Comparison of ENCODE assay signal across 20 cellular contexts in the genomic region with DNA sequence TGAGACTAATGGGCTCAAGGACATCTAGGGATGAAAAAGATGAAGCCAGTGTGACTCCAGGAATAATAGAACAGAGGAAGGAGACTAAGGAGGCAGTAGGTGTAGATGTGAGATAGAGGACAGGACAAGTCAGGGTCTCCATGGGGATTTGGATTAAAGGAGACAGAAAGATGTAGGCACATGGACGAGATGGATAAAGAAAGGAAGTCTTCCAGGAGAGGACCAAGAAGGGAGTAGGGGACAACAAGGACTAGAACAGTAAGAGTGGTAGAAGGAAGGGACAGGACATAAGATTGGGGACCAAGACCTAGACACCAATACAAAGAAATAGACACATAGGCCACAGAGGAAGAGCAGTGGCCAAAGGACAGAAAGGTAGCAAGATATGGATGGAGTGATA. TPM values are rescaled to one million over a fixed set of nuclear protein-coding genes. Genes with fewer than 3 reads are reported as not detected.
A peak's percentile ranks its signal among the peaks of the same experiment; 100 is the strongest.
DNase-seq lines count a peak whose midpoint lies in the region; ATAC-seq, FAIRE-seq and TF ChIP-seq lines count a peak whose summit lies in the region.
"Had no signal": no experiment of that assay in that cellular context is flagged by ENCODE, and none has a peak within 500 bp of the region (broad histone marks: within the 10 kb centered on the region; RNA-seq: fewer than 3 reads in every experiment).

No MANE protein-coding gene starts in this region.

- H3K36me3 Mint-ChIP-seq in endodermal cell (ENCODE audit: low read depth) = no peaks in the 10 kb centered on the region
- H3K36me3 Mint-ChIP-seq: CD8-positive, alpha-beta T cell had no signal

- H3K27me3 Mint-ChIP-seq in endodermal cell (ENCODE audit: insufficient read depth) = peaks cover 24% of the 10 kb centered on the region

- no TSS peak for BruUV-seq in HepG2 (replicated peaks; lab: Mats Ljungman, UMichigan)

- no peak overlapping the region for H3K4me2 ChIP-seq in HepG2 (ENCODE audit: low read depth, low read length)
- no peak overlapping the region for H3K4me2 ChIP-seq in osteoblast (ENCODE audit: insufficient read depth, low read length)
- H3K4me2 ChIP-seq: BLaER1 had no signal

- no peak overlapping the region for H3K4me3 Mint-ChIP-seq in endodermal cell
- H3K4me3 Mint-ChIP-seq: CD14-positive monocyte; CD8-positive, alpha-beta T cell had no signal

- no peak for ATAC-seq in HepG2
- no peak for ATAC-seq in right lobe of liver
- ATAC-seq: CD8-positive, alpha-beta T cell had no signal

- FAIRE-seq in HepG2 (lab: Jason Lieb, UNC) = no peak

- H3K27ac ChIP-seq in HepG2 (ENCODE audit: extremely low read length, insufficient read depth, low read length) (no peak overlapping the region), right lobe of liver (no peak overlapping the region), endodermal cell (ENCODE audit: low read depth, low read length) (no peak overlapping the region), osteoblast (ENCODE audit: low read depth, low read length) (no peak overlapping the region), esophagus muscularis mucosa (replicated peaks in 1 of 4) (no peak overlapping the region)
- H3K27ac ChIP-seq: BLaER1 had no signal

- TF ChIP-seq EP300 in HepG2 (IDR thresholded peaks at IDR 0.05; ENCODE audit: low read depth in 2 of 2, low read length in 2 of 2) (no peak), HepG2 (CRISPR knock-in tag; IDR thresholded peaks at IDR 0.05; ENCODE audit: borderline replicate concordance) (no peak), esophagus muscularis mucosa (IDR thresholded peaks at IDR 0.05) (no peak)

- H3K9ac ChIP-seq in HepG2 (ENCODE audit: insufficient read depth, low read depth, low read length) = no peak overlapping the region
- H3K9ac ChIP-seq in endodermal cell (ENCODE audit: extremely low read depth, low read length, poor library complexity, severe bottlenecking) = no peak overlapping the region
- H3K9ac ChIP-seq: BLaER1 had no signal

- POLR2A ChIA-PET in HepG2 (lab: Yijun Ruan, JAX) = interaction anchor here (1.2 kb wide), 4 partner anchors 8 to 29 kb away, joined by 3 to 5 read pairs (median 4); no protein-coding TSS in a partner anchor

- peaks cover 6 to 41% of the 10 kb centered on the region in 2 experiments for H3K27me3 ChIP-seq in HepG2 (ENCODE audit: control insufficient read depth in 1 of 2, insufficient read depth in 2 of 2, low read length in 2 of 2)
- H3K27me3 ChIP-seq in right lobe of liver = no peaks in the 10 kb centered on the region
- H3K27me3 ChIP-seq in endodermal cell (ENCODE audit: control insufficient read depth, insufficient read depth, low read length, poor library complexity, severe bottlenecking) = peaks cover 27% of the 10 kb centered on the region
- H3K27me3 ChIP-seq in osteoblast (ENCODE audit: insufficient read depth, low read length) = peaks cover 12% of the 10 kb centered on the region
- H3K27me3 ChIP-seq in esophagus muscularis mucosa = no peaks in the 10 kb centered on the region

- TF ChIP-seq POLR2A in HepG2 (IDR thresholded peaks at IDR 0.05; ENCODE audit: insufficient read depth in 1 of 2, low read depth in 2 of 2, low read length in 2 of 2) (no peak), right lobe of liver (IDR thresholded peaks at IDR 0.05) (no peak), esophagus muscularis mucosa (IDR thresholded peaks at IDR 0.05; ENCODE audit: low read depth) (no peak)

- H2AFZ ChIP-seq in HepG2 (ENCODE audit: low read length) (no peak overlapping the region), osteoblast (ENCODE audit: low read length) (no peak overlapping the region)

- intact Hi-C loops in HepG2 (cut with micrococcal nuclease; ENCODE audit: unreplicated experiment) = no loop called here
- intact Hi-C loops in right lobe of liver (cut with DNase I) = no loop called here
- intact Hi-C loops in esophagus muscularis mucosa (cut with DNase I) = no loop called here

- H3K9me3 ChIP-seq in HepG2 (ENCODE audit: low read length) = no peaks in the 10 kb centered on the region
- no peaks in the 10 kb centered on the region for H3K9me3 ChIP-seq in right lobe of liver
- H3K9me3 ChIP-seq in endodermal cell (ENCODE audit: control insufficient read depth, low read length) = no peaks in the 10 kb centered on the region
- H3K9me3 ChIP-seq in osteoblast (ENCODE audit: low read depth, low read length) = no peaks in the 10 kb centered on the region
- H3K9me3 ChIP-seq in esophagus muscularis mucosa = no peaks in the 10 kb centered on the region
- H3K9me3 ChIP-seq: BLaER1, HAP-1 had no signal

- no peak overlapping the region for H3K4me3 ChIP-seq in HepG2 (replicated peaks in 1 of 3; ENCODE audit: insufficient read depth in 1 of 3, low read depth in 2 of 3, low read length in 3 of 3)
- no peak overlapping the region for H3K4me3 ChIP-seq in right lobe of liver
- peak overlapping the region; percentile 30 for H3K4me3 ChIP-seq in endodermal cell (ENCODE audit: low read length)
- no peak overlapping the region for H3K4me3 ChIP-seq in osteoblast (ENCODE audit: insufficient read depth, low read length)
- H3K4me3 ChIP-seq in esophagus muscularis mucosa = no peak overlapping the region
- H3K4me3 ChIP-seq: BLaER1, HAP-1 had no signal

- 27% methylated on average over 1 of the region's 1 CpG for WGBS in HepG2 (ENCODE audit: low lambda C conversion rate)
- WGBS in right lobe of liver (ENCODE audit: insufficient coverage, low coverage, low lambda C conversion rate, missing lambda C conversion rate) = no CpG with 5 or more reads among the region's 1 CpG
- WGBS in endodermal cell (ENCODE audit: insufficient coverage in 1 of 2, insufficient read length in 1 of 2), 2 experiments = 90 to 100% methylated on average over 1 of the region's 1 CpG
- WGBS in esophagus muscularis mucosa = 75% methylated on average over 1 of the region's 1 CpG

- H3K4me1 ChIP-seq in HepG2 (ENCODE audit: insufficient read depth, low read length) = peaks cover 36% of the 10 kb centered on the region
- H3K4me1 ChIP-seq in right lobe of liver = peaks cover 0 to 10% (median under 1%) of the 10 kb centered on the region in 4 donors
- peaks cover 16% of the 10 kb centered on the region for H3K4me1 ChIP-seq in endodermal cell (ENCODE audit: control insufficient read depth, insufficient read depth, low read length)
- no peaks in the 10 kb centered on the region for H3K4me1 ChIP-seq in osteoblast (ENCODE audit: insufficient read depth, low read length)
- H3K4me1 ChIP-seq in esophagus muscularis mucosa = no peaks in the 10 kb centered on the region
- H3K4me1 ChIP-seq: HAP-1 had no signal

- H3K9me3 Mint-ChIP-seq in endodermal cell = no peaks in the 10 kb centered on the region
- H3K9me3 Mint-ChIP-seq: CD8-positive, alpha-beta T cell had no signal

- CTCF ChIA-PET in HepG2 (lab: Yijun Ruan, JAX; ENCODE audit: low intra/inter-chr PET ratio, low total read pairs) = interaction anchor here (1.2 kb wide), 1 partner anchor 73 kb away, joined by 4 read pairs; no protein-coding TSS in a partner anchor

- TF ChIP-seq CTCF in HepG2 (CRISPR knock-in tag; IDR thresholded peaks at IDR 0.05) = no peak
- no peak for TF ChIP-seq CTCF in right lobe of liver (IDR thresholded peaks at IDR 0.05)
- no peak for TF ChIP-seq CTCF in endodermal cell (conservative IDR thresholded peaks at IDR 0.05)
- no peak for TF ChIP-seq CTCF in osteoblast (IDR thresholded peaks at IDR 0.05; ENCODE audit: extremely low read depth, low read depth, low read length)
- no peak for TF ChIP-seq CTCF in esophagus muscularis mucosa (IDR thresholded peaks at IDR 0.05)

- DNase-seq in HepG2 (ENCODE audit: low spot score) (no peak), right lobe of liver (no peak), endodermal cell (no peak), osteoblast (ENCODE audit: insufficient read length, low spot score, missing footprints) (peak; percentile 44), retina (no peak), NCI-H446 (lab: John Stamatoyannopoulos, UW) (no peak), esophagus muscularis mucosa (ENCODE audit: extremely low spot score) (no peak)
- DNase-seq: 8988T; Calu3; CD8-positive, alpha-beta T cell; DMS79 treated with DMSO at 0.1 percent for 48 hours; GF-D8; IMR-90 had no signal

- peaks cover 37% of the 10 kb centered on the region for H3K4me1 Mint-ChIP-seq in endodermal cell

- TF ChIP-seq RAD21 in HepG2 (CRISPR knock-in tag; IDR thresholded peaks at IDR 0.05) = no peak

- H3K27ac Mint-ChIP-seq in endodermal cell = no peak overlapping the region
- H3K27ac Mint-ChIP-seq: CD14-positive monocyte; CD8-positive, alpha-beta T cell had no signal

- H4K20me1 ChIP-seq in HepG2 (ENCODE audit: insufficient read depth, low read length) (no peaks in the 10 kb centered on the region), osteoblast (ENCODE audit: insufficient read depth, low read length) (no peaks in the 10 kb centered on the region)
- H4K20me1 ChIP-seq: BLaER1 had no signal

- in situ Hi-C loops in HepG2 (cut with HindIII; ENCODE audit: extremely low pct_ligation_motif_present, low pct_unique_long_range_greater_than_20kb) = no loop called here

- H3K79me2 ChIP-seq in HepG2 (ENCODE audit: insufficient read depth, low read length) = no peaks in the 10 kb centered on the region
- no peaks in the 10 kb centered on the region for H3K79me2 ChIP-seq in osteoblast (ENCODE audit: insufficient read depth, low read length)

- H3K36me3 ChIP-seq in HepG2 (replicated peaks in 1 of 2; ENCODE audit: control insufficient read depth in 1 of 2, insufficient read depth in 2 of 2, low read length in 2 of 2) (no peaks in the 10 kb centered on the region), right lobe of liver (no peaks in the 10 kb centered on the region), endodermal cell (ENCODE audit: control insufficient read depth, insufficient read depth, low read length) (no peaks in the 10 kb centered on the region), osteoblast (ENCODE audit: insufficient read depth, low read length) (no peaks in the 10 kb centered on the region), esophagus muscularis mucosa (no peaks in the 10 kb centered on the region)
- H3K36me3 ChIP-seq: BLaER1, HAP-1 had no signal

RNA-seq across cellular contexts. Expression of gene PCK2, which starts 7.1 kb away (rescaled TPM):
- total RNA-seq in HepG2 (2016; rRNA removed; fragmentation: Illumina TruSeq; extraction: Trizol) = 118 and 129 TPM in 2 replicates
- total RNA-seq in HepG2 (2016; cell fraction: cytosol; rRNA removed; fragmentation: Illumina TruSeq; extraction: Trizol; ENCODE audit: low read depth) = 29.7 and 32.7 TPM in 2 replicates
- total RNA-seq in HepG2 (2016; cell fraction: insoluble cytoplasmic fraction; rRNA removed; fragmentation: Illumina TruSeq; extraction: Trizol) = 112 and 129 TPM in 2 replicates
- total RNA-seq in HepG2 (2016; cell fraction: membrane; rRNA removed; fragmentation: Illumina TruSeq; extraction: Trizol) = 38.2 and 39.1 TPM in 2 replicates
- 96.7 and 121 TPM in 2 replicates for total RNA-seq in HepG2 (2016; cell fraction: nucleus; rRNA removed; fragmentation: Illumina TruSeq; extraction: Trizol)
- polyA plus RNA-seq in HepG2 (2011; rRNA removed) = 272 and 316 TPM in 2 replicates
- 238 and 309 TPM in 2 replicates for polyA plus RNA-seq in HepG2 (2011; cell fraction: cytosol; rRNA removed)
- polyA plus RNA-seq in HepG2 (2011; cell fraction: nucleus; rRNA removed) = 309 TPM in 2 replicates
- polyA plus RNA-seq in HepG2 (2012) = 216 and 286 TPM in 2 replicates
- polyA plus RNA-seq in HepG2 (2016; cell fraction: cytosol; fragmentation: Illumina TruSeq; extraction: Trizol; ENCODE audit: low read depth) = 19.2 and 20.8 TPM in 2 replicates
- 122 and 140 TPM in 2 replicates for polyA plus RNA-seq in HepG2 (2016; cell fraction: insoluble cytoplasmic fraction; fragmentation: Illumina TruSeq; extraction: Trizol; ENCODE audit: low read depth)
- 27.1 and 31.0 TPM in 2 replicates for polyA plus RNA-seq in HepG2 (2016; cell fraction: membrane; fragmentation: Illumina TruSeq; extraction: Trizol; ENCODE audit: low read depth)
- 172 and 175 TPM in 2 replicates for polyA plus RNA-seq in HepG2 (2016; cell fraction: nucleus; fragmentation: Illumina TruSeq; extraction: Trizol; ENCODE audit: insufficient read depth, low read depth)
- 87.1 and 691 TPM in 2 replicates for polyA minus RNA-seq in HepG2 (2011; rRNA and poly(A)+ RNA removed; ENCODE audit: low replicate concordance)
- polyA minus RNA-seq in HepG2 (2011; cell fraction: cytosol; rRNA and poly(A)+ RNA removed) = 204 and 209 TPM in 2 replicates
- polyA minus RNA-seq in HepG2 (2011; cell fraction: nucleus; rRNA and poly(A)+ RNA removed) = 128 and 158 TPM in 2 replicates
- 100 to 1,000 TPM; 124 to 615 (median 240) TPM for total RNA-seq in right lobe of liver
- 10 to 100 TPM; 37.7 to 42.8 TPM for total RNA-seq in endodermal cell
- 26.6 TPM for polyA plus RNA-seq in endodermal cell (2013, experiment 1 of 2)
- 16.0 TPM for polyA plus RNA-seq in endodermal cell (2013, experiment 2 of 2)
- total RNA-seq in osteoblast = 26.2 and 35.1 TPM in 2 replicates
- total RNA-seq in esophagus muscularis mucosa = 10 to 100 TPM in 3 of 4 donors, 1 to 10 TPM in 1; 9.1 to 20.7 (median 12.5) TPM

RNA-seq across cellular contexts. Expression of gene CPNE6, which starts 15.6 kb away (rescaled TPM):
- not detected in 2 replicates for total RNA-seq in HepG2 (2016; rRNA removed; fragmentation: Illumina TruSeq; extraction: Trizol)
- not detected in 2 replicates for total RNA-seq in HepG2 (2016; cell fraction: cytosol; rRNA removed; fragmentation: Illumina TruSeq; extraction: Trizol; ENCODE audit: low read depth)
- not detected in 2 replicates for total RNA-seq in HepG2 (2016; cell fraction: insoluble cytoplasmic fraction; rRNA removed; fragmentation: Illumina TruSeq; extraction: Trizol)
- total RNA-seq in HepG2 (2016; cell fraction: membrane; rRNA removed; fragmentation: Illumina TruSeq; extraction: Trizol) = not detected in 2 replicates
- total RNA-seq in HepG2 (2016; cell fraction: nucleus; rRNA removed; fragmentation: Illumina TruSeq; extraction: Trizol) = not detected in 2 replicates
- polyA plus RNA-seq in HepG2 (2011; rRNA removed) = 0.03 TPM in 1 of 2 replicates, not detected in the other
- not detected in 2 replicates for polyA plus RNA-seq in HepG2 (2011; cell fraction: cytosol; rRNA removed)
- polyA plus RNA-seq in HepG2 (2011; cell fraction: nucleus; rRNA removed) = 0.06 and 0.16 TPM in 2 replicates
- polyA plus RNA-seq in HepG2 (2012) = 0.05 TPM in 1 of 2 replicates, not detected in the other
- polyA plus RNA-seq in HepG2 (2016; cell fraction: cytosol; fragmentation: Illumina TruSeq; extraction: Trizol; ENCODE audit: low read depth) = not detected in 2 replicates
- polyA plus RNA-seq in HepG2 (2016; cell fraction: insoluble cytoplasmic fraction; fragmentation: Illumina TruSeq; extraction: Trizol; ENCODE audit: low read depth) = not detected in 2 replicates
- not detected in 2 replicates for polyA plus RNA-seq in HepG2 (2016; cell fraction: membrane; fragmentation: Illumina TruSeq; extraction: Trizol; ENCODE audit: low read depth)
- not detected in 2 replicates for polyA plus RNA-seq in HepG2 (2016; cell fraction: nucleus; fragmentation: Illumina TruSeq; extraction: Trizol; ENCODE audit: insufficient read depth, low read depth)
- 0.16 TPM in 1 of 2 replicates, not detected in the other for polyA minus RNA-seq in HepG2 (2011; rRNA and poly(A)+ RNA removed; ENCODE audit: low replicate concordance)
- polyA minus RNA-seq in HepG2 (2011; cell fraction: cytosol; rRNA and poly(A)+ RNA removed) = not detected in 2 replicates
- polyA minus RNA-seq in HepG2 (2011; cell fraction: nucleus; rRNA and poly(A)+ RNA removed) = not detected in 2 replicates
- total RNA-seq in right lobe of liver = under 1 TPM in 4 of 6 experiments, not detected in 2; 0.09 to 0.40 (median 0.18) TPM
- not detected for total RNA-seq in endodermal cell
- polyA plus RNA-seq in endodermal cell (2013, experiment 1 of 2) = not detected
- polyA plus RNA-seq in endodermal cell (2013, experiment 2 of 2) = not detected
- not detected in 2 replicates for total RNA-seq in osteoblast
- under 1 TPM in 3 of 4 donors, not detected in 1; 0.26 to 0.34 (median 0.33) TPM for total RNA-seq in esophagus muscularis mucosa
- total RNA-seq: A673; Calu3; CD8-positive, alpha-beta T cell; H4; HT-29; IMR-90 had no signal
- polyA plus RNA-seq: AG04450, CD14-positive monocyte, IMR-90 had no signal

RNA-seq across cellular contexts. Expression of gene DCAF11, which starts 27.6 kb away (rescaled TPM):
- total RNA-seq in HepG2 (2016; rRNA removed; fragmentation: Illumina TruSeq; extraction: Trizol) (257 and 342 TPM in 2 replicates), right lobe of liver (100 to 1,000 TPM in 3 of 6 experiments, 10 to 100 TPM in 3; 65.9 to 180 (median 103) TPM), endodermal cell (10 to 100 TPM; 71.1 to 72.2 TPM), osteoblast (73.4 and 84.7 TPM in 2 replicates), esophagus muscularis mucosa (10 to 100 TPM; 56.0 to 74.9 (median 66.8) TPM)
- total RNA-seq in HepG2 (2016; cell fraction: cytosol; rRNA removed; fragmentation: Illumina TruSeq; extraction: Trizol; ENCODE audit: low read depth) = 34.1 and 39.6 TPM in 2 replicates
- 258 and 327 TPM in 2 replicates for total RNA-seq in HepG2 (2016; cell fraction: insoluble cytoplasmic fraction; rRNA removed; fragmentation: Illumina TruSeq; extraction: Trizol)
- 160 and 166 TPM in 2 replicates for total RNA-seq in HepG2 (2016; cell fraction: membrane; rRNA removed; fragmentation: Illumina TruSeq; extraction: Trizol)
- total RNA-seq in HepG2 (2016; cell fraction: nucleus; rRNA removed; fragmentation: Illumina TruSeq; extraction: Trizol) = 174 and 191 TPM in 2 replicates
- 150 and 176 TPM in 2 replicates for polyA plus RNA-seq in HepG2 (2011; rRNA removed)
- polyA plus RNA-seq in HepG2 (2011; cell fraction: cytosol; rRNA removed) = 134 and 153 TPM in 2 replicates
- 221 and 233 TPM in 2 replicates for polyA plus RNA-seq in HepG2 (2011; cell fraction: nucleus; rRNA removed)
- polyA plus RNA-seq in HepG2 (2012) = 123 and 142 TPM in 2 replicates
- 37.7 and 39.7 TPM in 2 replicates for polyA plus RNA-seq in HepG2 (2016; cell fraction: cytosol; fragmentation: Illumina TruSeq; extraction: Trizol; ENCODE audit: low read depth)
- 251 and 268 TPM in 2 replicates for polyA plus RNA-seq in HepG2 (2016; cell fraction: insoluble cytoplasmic fraction; fragmentation: Illumina TruSeq; extraction: Trizol; ENCODE audit: low read depth)
- polyA plus RNA-seq in HepG2 (2016; cell fraction: membrane; fragmentation: Illumina TruSeq; extraction: Trizol; ENCODE audit: low read depth) = 114 and 116 TPM in 2 replicates
- 253 and 275 TPM in 2 replicates for polyA plus RNA-seq in HepG2 (2016; cell fraction: nucleus; fragmentation: Illumina TruSeq; extraction: Trizol; ENCODE audit: insufficient read depth, low read depth)
- 74.6 and 273 TPM in 2 replicates for polyA minus RNA-seq in HepG2 (2011; rRNA and poly(A)+ RNA removed; ENCODE audit: low replicate concordance)
- polyA minus RNA-seq in HepG2 (2011; cell fraction: cytosol; rRNA and poly(A)+ RNA removed) = 98.7 and 103 TPM in 2 replicates
- polyA minus RNA-seq in HepG2 (2011; cell fraction: nucleus; rRNA and poly(A)+ RNA removed) = 146 and 181 TPM in 2 replicates
- 37.1 TPM for polyA plus RNA-seq in endodermal cell (2013, experiment 1 of 2)
- 39.6 TPM for polyA plus RNA-seq in endodermal cell (2013, experiment 2 of 2)

RNA-seq across cellular contexts. Expression of gene NRL, which starts 27.7 kb away (rescaled TPM):
- total RNA-seq in HepG2 (2016; rRNA removed; fragmentation: Illumina TruSeq; extraction: Trizol) = 4.7 and 5.2 TPM in 2 replicates
- total RNA-seq in HepG2 (2016; cell fraction: cytosol; rRNA removed; fragmentation: Illumina TruSeq; extraction: Trizol; ENCODE audit: low read depth) = 6.6 and 7.1 TPM in 2 replicates
- 4.7 and 5.6 TPM in 2 replicates for total RNA-seq in HepG2 (2016; cell fraction: insoluble cytoplasmic fraction; rRNA removed; fragmentation: Illumina TruSeq; extraction: Trizol)
- total RNA-seq in HepG2 (2016; cell fraction: membrane; rRNA removed; fragmentation: Illumina TruSeq; extraction: Trizol) = 9.2 and 10.6 TPM in 2 replicates
- total RNA-seq in HepG2 (2016; cell fraction: nucleus; rRNA removed; fragmentation: Illumina TruSeq; extraction: Trizol) = 3.4 and 5.1 TPM in 2 replicates
- 2.5 and 3.4 TPM in 2 replicates for polyA plus RNA-seq in HepG2 (2011; rRNA removed)
- 2.9 and 5.2 TPM in 2 replicates for polyA plus RNA-seq in HepG2 (2011; cell fraction: cytosol; rRNA removed)
- 3.5 and 3.9 TPM in 2 replicates for polyA plus RNA-seq in HepG2 (2011; cell fraction: nucleus; rRNA removed)
- polyA plus RNA-seq in HepG2 (2012) = 2.2 and 2.5 TPM in 2 replicates
- polyA plus RNA-seq in HepG2 (2016; cell fraction: cytosol; fragmentation: Illumina TruSeq; extraction: Trizol; ENCODE audit: low read depth) = 3.4 and 5.1 TPM in 2 replicates
- 4.5 and 4.7 TPM in 2 replicates for polyA plus RNA-seq in HepG2 (2016; cell fraction: insoluble cytoplasmic fraction; fragmentation: Illumina TruSeq; extraction: Trizol; ENCODE audit: low read depth)
- polyA plus RNA-seq in HepG2 (2016; cell fraction: membrane; fragmentation: Illumina TruSeq; extraction: Trizol; ENCODE audit: low read depth) = 6.1 and 7.7 TPM in 2 replicates
- 3.5 and 4.8 TPM in 2 replicates for polyA plus RNA-seq in HepG2 (2016; cell fraction: nucleus; fragmentation: Illumina TruSeq; extraction: Trizol; ENCODE audit: insufficient read depth, low read depth)
- 0.58 and 9.0 TPM in 2 replicates for polyA minus RNA-seq in HepG2 (2011; rRNA and poly(A)+ RNA removed; ENCODE audit: low replicate concordance)
- 3.0 and 3.9 TPM in 2 replicates for polyA minus RNA-seq in HepG2 (2011; cell fraction: cytosol; rRNA and poly(A)+ RNA removed)
- polyA minus RNA-seq in HepG2 (2011; cell fraction: nucleus; rRNA and poly(A)+ RNA removed) = 6.1 and 6.6 TPM in 2 replicates
- 1 to 10 TPM; 1.4 to 2.9 (median 2.1) TPM for total RNA-seq in right lobe of liver
- 1 to 10 TPM; 1.9 TPM for total RNA-seq in endodermal cell
- 1.0 TPM for polyA plus RNA-seq in endodermal cell (2013, experiment 1 of 2)
- polyA plus RNA-seq in endodermal cell (2013, experiment 2 of 2) = 0.41 TPM
- total RNA-seq in osteoblast = 1.5 and 1.8 TPM in 2 replicates
- 1 to 10 TPM; 1.8 to 3.3 (median 3.0) TPM for total RNA-seq in esophagus muscularis mucosa

RNA-seq across cellular contexts. Expression of gene CARMIL3, which starts 35.2 kb away (rescaled TPM):
- total RNA-seq in HepG2 (2016; rRNA removed; fragmentation: Illumina TruSeq; extraction: Trizol) (0.13 and 0.27 TPM in 2 replicates), right lobe of liver (1 to 10 TPM in 1 of 6 experiments, under 1 TPM in 5; 0.18 to 1.9 (median 0.29) TPM), endodermal cell (1 to 10 TPM; 2.1 to 4.4 TPM), osteoblast (not detected in 2 replicates), esophagus muscularis mucosa (under 1 TPM in 2 of 4 donors, not detected in 2; 0.17 to 0.29 TPM)
- total RNA-seq in HepG2 (2016; cell fraction: cytosol; rRNA removed; fragmentation: Illumina TruSeq; extraction: Trizol; ENCODE audit: low read depth) = 0.18 TPM in 1 of 2 replicates, not detected in the other
- total RNA-seq in HepG2 (2016; cell fraction: insoluble cytoplasmic fraction; rRNA removed; fragmentation: Illumina TruSeq; extraction: Trizol) = 0.12 and 0.41 TPM in 2 replicates
- total RNA-seq in HepG2 (2016; cell fraction: membrane; rRNA removed; fragmentation: Illumina TruSeq; extraction: Trizol) = 0.03 and 0.15 TPM in 2 replicates
- total RNA-seq in HepG2 (2016; cell fraction: nucleus; rRNA removed; fragmentation: Illumina TruSeq; extraction: Trizol) = 0.47 and 0.65 TPM in 2 replicates
- polyA plus RNA-seq in HepG2 (2011; rRNA removed) = 0.55 and 0.85 TPM in 2 replicates
- polyA plus RNA-seq in HepG2 (2011; cell fraction: cytosol; rRNA removed) = 0.13 and 0.21 TPM in 2 replicates
- 7.7 and 8.1 TPM in 2 replicates for polyA plus RNA-seq in HepG2 (2011; cell fraction: nucleus; rRNA removed)
- 0.16 and 0.34 TPM in 2 replicates for polyA plus RNA-seq in HepG2 (2012)
- 0.03 TPM in 2 replicates for polyA plus RNA-seq in HepG2 (2016; cell fraction: cytosol; fragmentation: Illumina TruSeq; extraction: Trizol; ENCODE audit: low read depth)
- polyA plus RNA-seq in HepG2 (2016; cell fraction: insoluble cytoplasmic fraction; fragmentation: Illumina TruSeq; extraction: Trizol; ENCODE audit: low read depth) = 0.19 and 0.23 TPM in 2 replicates
- 0.05 TPM in 2 replicates for polyA plus RNA-seq in HepG2 (2016; cell fraction: membrane; fragmentation: Illumina TruSeq; extraction: Trizol; ENCODE audit: low read depth)
- polyA plus RNA-seq in HepG2 (2016; cell fraction: nucleus; fragmentation: Illumina TruSeq; extraction: Trizol; ENCODE audit: insufficient read depth, low read depth) = 1.6 and 2.9 TPM in 2 replicates
- polyA minus RNA-seq in HepG2 (2011; rRNA and poly(A)+ RNA removed; ENCODE audit: low replicate concordance) = 0.14 and 3.1 TPM in 2 replicates
- 0.20 and 0.44 TPM in 2 replicates for polyA minus RNA-seq in HepG2 (2011; cell fraction: cytosol; rRNA and poly(A)+ RNA removed)
- polyA minus RNA-seq in HepG2 (2011; cell fraction: nucleus; rRNA and poly(A)+ RNA removed) = 0.77 and 2.9 TPM in 2 replicates
- polyA plus RNA-seq in endodermal cell (2013, experiment 1 of 2) = 11.8 TPM
- polyA plus RNA-seq in endodermal cell (2013, experiment 2 of 2) = 8.0 TPM
- polyA plus RNA-seq: AG04450, CD14-positive monocyte, IMR-90 had no signal
